In genomic region chr1:32946413-32946812, GRCh38 we compare ENCODE assay signal across 1 cellular context.
TF ChIP-seq lines count a peak whose summit lies in the region.

No MANE protein-coding gene starts in this region.

TF ChIP-seq in HepG2, 621 proteins besides CTCF, POLR2A, EP300 and RAD21 (continued from another document):
- TF ChIP-seq AHDC1 (CRISPR knock-in tag; IDR thresholded peaks at IDR 0.05; ENCODE audit: borderline replicate concordance) (0 out of 2 replicates have a peak, but pooled peaks have one; percentile 49), BCL6 (CRISPR knock-in tag; IDR thresholded peaks at IDR 0.05) (peak; percentile 52; the same call in 1 of the 2 replicates), EHMT2 (IDR thresholded peaks at IDR 0.05; ENCODE audit: borderline replicate concordance, low read depth, low read length) (no peak), FOXA1 (IDR thresholded peaks at IDR 0.05) (no peak), FOXA1 (CRISPR knock-in tag; IDR thresholded peaks at IDR 0.05) (peak; percentile 36; the same call in 1 of the 2 replicates), SAP130 (CRISPR knock-in tag; IDR thresholded peaks at IDR 0.05; ENCODE audit: low read depth) (peak; percentile 64; the same call in 1 of the 2 replicates)
